ENCODE assay signal across 26 cellular contexts in the genomic region with DNA sequence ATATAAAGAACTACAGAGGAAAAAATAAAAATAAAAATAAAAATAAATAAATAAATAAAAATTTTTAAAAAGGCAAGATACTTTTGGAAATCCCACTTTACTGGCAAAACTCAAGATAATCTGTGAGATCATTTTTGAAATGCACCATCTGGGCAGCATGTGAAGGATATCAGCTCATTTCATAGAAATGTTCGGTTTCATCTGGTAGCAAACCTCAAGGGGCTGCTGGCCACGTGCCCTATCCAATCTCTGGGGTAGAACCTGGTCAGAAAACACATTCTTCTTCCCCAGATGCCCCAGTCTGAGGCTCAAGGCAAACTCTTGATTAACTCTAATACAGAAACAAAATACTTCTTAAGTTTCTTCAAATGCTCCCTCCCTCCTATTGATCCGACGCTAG.
A peak's percentile ranks its signal among the peaks of the same experiment; 100 is the strongest.
DNase-seq lines count a peak whose midpoint lies in the region; TF ChIP-seq lines count a peak whose summit lies in the region.
"Had no signal": no experiment of that assay in that cellular context is flagged by ENCODE, and none has a peak within 500 bp of the region (broad histone marks: within the 10 kb centered on the region; RNA-seq: fewer than 3 reads in every experiment).

No MANE protein-coding gene starts in this region.

- no peaks in the 10 kb centered on the region for H3K9me3 ChIP-seq in Loucy (ENCODE audit: insufficient read depth, low read depth, low read length)
- no peaks in the 10 kb centered on the region for H3K9me3 ChIP-seq in testis
- no peaks in the 10 kb centered on the region for H3K9me3 ChIP-seq in neuronal stem cell (replicated peaks in 1 of 2; ENCODE audit: control insufficient read depth in 2 of 2, insufficient read depth in 1 of 2, low read depth in 1 of 2, low read length in 2 of 2)
- H3K9me3 ChIP-seq: BE2C, upper lobe of right lung had no signal

- peaks cover 44% of the 10 kb centered on the region for H3K4me1 ChIP-seq in Loucy (ENCODE audit: insufficient read depth, low read length, poor library complexity, severe bottlenecking)
- peaks cover 4% of the 10 kb centered on the region for H3K4me1 ChIP-seq in mesendoderm (ENCODE audit: control insufficient read depth, low read depth, low read length)
- H3K4me1 ChIP-seq in testis, result no peaks in the 10 kb centered on the region
- peaks cover 1 to 13% of the 10 kb centered on the region in 2 donors for H3K4me1 ChIP-seq in neuronal stem cell (ENCODE audit: control insufficient read depth in 2 of 2, insufficient read depth in 1 of 2, low read depth in 1 of 2, low read length in 2 of 2)
- H3K4me1 ChIP-seq: BE2C, upper lobe of right lung had no signal

- WGBS in mesendoderm (ENCODE audit: extremely low coverage, insufficient coverage, low lambda C conversion rate), result no CpG with 5 or more reads among the region's 4 CpGs
- WGBS in testis, 2 donors, result 73 to 78% methylated on average over 4 of the region's 4 CpGs
- no CpG with 5 or more reads among the region's 4 CpGs for WGBS in neuronal stem cell (ENCODE audit: extremely low coverage in 2 of 2, insufficient read length in 2 of 2, insufficient replicate concordance in 1 of 2), 2 donors

- no peaks in the 10 kb centered on the region for H3K9me2 ChIP-seq in Loucy (replicated peaks; ENCODE audit: low read depth, low read length)

- peak; percentile 72 for DNase-seq in AG10803 (ENCODE audit: low read depth)
- DNase-seq in chondrocyte (ENCODE audit: low spot score), result no peak
- no peak for DNase-seq in mesendoderm
- DNase-seq in GF-D8 (lab: John Stamatoyannopoulos, UW), result no peak
- no peak for DNase-seq in activated effector memory CD4-positive, alpha-beta T cell treated with anti-CD3 and anti-CD28 coated beads, Interleukin-2, amount 50 U/mL, for 16 hours
- DNase-seq in testis, result no peak
- DNase-seq in neuronal stem cell (ENCODE audit: low spot score), result no peak
- DNase-seq: activated B cell treated with CpG ODN at 0.5 μM for 24 hours; activated CD8-positive, alpha-beta memory T cell treated with anti-CD3 and anti-CD28 coated beads, Interleukin-2, amount 10 ng/mL, durations not matched to agents 7 days and 5 days; activated naive CD4-positive, alpha-beta T cell treated with Interleukin-2 at 50 U/mL for 16 hours; activated T-cell treated with anti-CD3 and anti-CD28 coated beads, Interleukin-2, amount 50 U/mL, for 48 hours; BE2C; CD8-positive, alpha-beta memory T cell; foreskin melanocyte; KG1; NCI-H1436 treated with DMSO at 0.1 percent for 48 hours; pancreas; retina; SW 1271; T1000; upper lobe of right lung had no signal

- H2BK120ac ChIP-seq in mesendoderm (ENCODE audit: low read depth, low read length), result no peak overlapping the region
- H2BK120ac ChIP-seq in neuronal stem cell (ENCODE audit: low read depth, low read length), result no peak overlapping the region

- no peaks in the 10 kb centered on the region for H3K36me3 ChIP-seq in Loucy (ENCODE audit: insufficient read depth, low read length)
- H3K36me3 ChIP-seq in mesendoderm (ENCODE audit: control insufficient read depth, insufficient read depth, low read length), result no peaks in the 10 kb centered on the region
- no peaks in the 10 kb centered on the region for H3K36me3 ChIP-seq in testis (ENCODE audit: low read depth, missing control alignments)
- no peaks in the 10 kb centered on the region for H3K36me3 ChIP-seq in neuronal stem cell (replicated peaks in 1 of 2; ENCODE audit: control insufficient read depth in 2 of 2, insufficient read depth in 2 of 2, low read length in 2 of 2)
- H3K36me3 ChIP-seq: BE2C, pancreas, upper lobe of right lung had no signal

- no peak overlapping the region for H3K23ac ChIP-seq in mesendoderm (ENCODE audit: low read length)
- no peak overlapping the region for H3K23ac ChIP-seq in neuronal stem cell (ENCODE audit: low read depth, low read length, poor library complexity)

- no peak overlapping the region for H2BK12ac ChIP-seq in neuronal stem cell (ENCODE audit: low read length)

- H3K27ac Mint-ChIP-seq in chondrocyte (ENCODE audit: unreplicated experiment), result peak overlapping the region; percentile 80
- H3K27ac Mint-ChIP-seq: activated B cell treated with CpG ODN at 0.5 μM for 24 hours; activated CD8-positive, alpha-beta memory T cell treated with anti-CD3 and anti-CD28 coated beads, Interleukin-2, amount 10 ng/mL, durations not matched to agents 7 days and 5 days; mesothelial cell of epicardium had no signal

- H3K9ac ChIP-seq in Loucy (ENCODE audit: low read depth, low read length, poor library complexity, severe bottlenecking), result peak overlapping the region; percentile 28
- no peak overlapping the region for H3K9ac ChIP-seq in mesendoderm (ENCODE audit: low read length)
- H3K9ac ChIP-seq in neuronal stem cell (ENCODE audit: low read depth, low read length, poor library complexity), result no peak overlapping the region

- H3K4me3 ChIP-seq in AG10803 (ENCODE audit: low read length), result no peak overlapping the region
- no peak overlapping the region for H3K4me3 ChIP-seq in Loucy (ENCODE audit: low read length, poor library complexity, severe bottlenecking)
- no peak overlapping the region for H3K4me3 ChIP-seq in mesendoderm (ENCODE audit: low read length)
- H3K4me3 ChIP-seq in testis, result no peak overlapping the region
- H3K4me3 ChIP-seq in neuronal stem cell (ENCODE audit: low read length in 2 of 2), result no peak overlapping the region
- H3K4me3 ChIP-seq: hepatocyte, pancreas, upper lobe of right lung had no signal

- no peak overlapping the region for H3K4ac ChIP-seq in mesendoderm (ENCODE audit: low read depth, low read length)
- no peak overlapping the region for H3K4ac ChIP-seq in neuronal stem cell (ENCODE audit: low read length)

- peaks cover 73% of the 10 kb centered on the region for H3K4me1 Mint-ChIP-seq in chondrocyte (ENCODE audit: low read depth)
- H3K4me1 Mint-ChIP-seq: activated B cell treated with CpG ODN at 0.5 μM for 24 hours; activated CD8-positive, alpha-beta memory T cell treated with anti-CD3 and anti-CD28 coated beads, Interleukin-2, amount 10 ng/mL, durations not matched to agents 7 days and 5 days; mesothelial cell of epicardium had no signal

- peak overlapping the region; percentile 75 for H3K18ac ChIP-seq in mesendoderm (ENCODE audit: low read length)
- no peak overlapping the region for H3K18ac ChIP-seq in neuronal stem cell (ENCODE audit: low read length)

- H2AK5ac ChIP-seq in mesendoderm (ENCODE audit: low read length) (no peak overlapping the region), neuronal stem cell (ENCODE audit: low read depth, low read length) (no peak overlapping the region)

- H3K27me3 ChIP-seq in Loucy (ENCODE audit: insufficient read depth, low read length, poor library complexity, severe bottlenecking) (no peaks in the 10 kb centered on the region), mesendoderm (ENCODE audit: insufficient read depth, low read length, poor library complexity) (no peaks in the 10 kb centered on the region), testis (no peaks in the 10 kb centered on the region), neuronal stem cell (ENCODE audit: control insufficient read depth in 3 of 3, insufficient read depth in 3 of 3, low read depth in 1 of 3, low read length in 3 of 3) (no peaks in the 10 kb centered on the region)
- H3K27me3 ChIP-seq: BE2C, hepatocyte, pancreas, upper lobe of right lung had no signal

- H2BK15ac ChIP-seq in mesendoderm (replicated peaks; ENCODE audit: low read depth) (no peak overlapping the region), neuronal stem cell (ENCODE audit: low read length) (no peak overlapping the region)

- H3K79me1 ChIP-seq in mesendoderm (ENCODE audit: low read length) (no peaks in the 10 kb centered on the region), neuronal stem cell (ENCODE audit: low read depth, low read length) (no peaks in the 10 kb centered on the region)

- H4K20me1 ChIP-seq in Loucy (ENCODE audit: insufficient read depth, low read length, poor library complexity, severe bottlenecking), result no peaks in the 10 kb centered on the region

- peak overlapping the region; percentile 60 for H2AFZ ChIP-seq in Loucy (ENCODE audit: low read length)
- no peak overlapping the region for H2AFZ ChIP-seq in neuronal stem cell (ENCODE audit: low read length)
- H2AFZ ChIP-seq: hepatocyte had no signal

- intact Hi-C loops in testis (cut with DNase I; ENCODE audit: low total_unique reads), result no loop called here

- no peak for TF ChIP-seq POLR2A in testis (IDR thresholded peaks at IDR 0.05)

- H3K79me2 ChIP-seq in Loucy (ENCODE audit: insufficient read depth, low read length), result no peaks in the 10 kb centered on the region
- no peaks in the 10 kb centered on the region for H3K79me2 ChIP-seq in mesendoderm (ENCODE audit: control insufficient read depth, insufficient read depth, low read length)
- H3K79me2 ChIP-seq: hepatocyte had no signal

- H3K14ac ChIP-seq in neuronal stem cell (ENCODE audit: low read length), result no peak overlapping the region

- no peak overlapping the region for H3K4me3 Mint-ChIP-seq in chondrocyte (ENCODE audit: unreplicated experiment)
- H3K4me3 Mint-ChIP-seq: activated B cell treated with CpG ODN at 0.5 μM for 24 hours; activated CD8-positive, alpha-beta memory T cell treated with anti-CD3 and anti-CD28 coated beads, Interleukin-2, amount 10 ng/mL, durations not matched to agents 7 days and 5 days; brain; mesothelial cell of epicardium had no signal

- H2BK5ac ChIP-seq in mesendoderm (ENCODE audit: low read length), result no peak overlapping the region
- no peak overlapping the region for H2BK5ac ChIP-seq in neuronal stem cell (ENCODE audit: low read length)

- no peak overlapping the region for H4K8ac ChIP-seq in mesendoderm (ENCODE audit: low read depth, low read length)
- H4K8ac ChIP-seq in neuronal stem cell (ENCODE audit: low read depth, low read length), result no peak overlapping the region

- H3K36me3 Mint-ChIP-seq in chondrocyte (ENCODE audit: low read depth), result no peaks in the 10 kb centered on the region
- H3K36me3 Mint-ChIP-seq: activated CD8-positive, alpha-beta memory T cell treated with anti-CD3 and anti-CD28 coated beads, Interleukin-2, amount 10 ng/mL, durations not matched to agents 7 days and 5 days; brain; CD8-positive, alpha-beta memory T cell; mesothelial cell of epicardium; natural killer cell treated with Interleukin-12 subunit alpha and Interleukin-12 subunit beta and Interleukin-15 and Interleukin-18, amount 100 ng/mL, for 72 hours had no signal

- H3F3A ChIP-seq in Loucy (ENCODE audit: low read depth), result no peaks in the 10 kb centered on the region

- H3K27ac ChIP-seq in mesendoderm (ENCODE audit: low read depth, low read length) (no peak overlapping the region), testis (no peak overlapping the region), neuronal stem cell (replicated peaks; ENCODE audit: low read length) (no peak overlapping the region)
- H3K27ac ChIP-seq: hepatocyte had no signal

- H3K56ac ChIP-seq in mesendoderm (ENCODE audit: low read length), result no peak overlapping the region

- TF ChIP-seq CTCF in AG10803 (conservative IDR thresholded peaks at IDR 0.05; ENCODE audit: low read length) (no peak), Loucy (conservative IDR thresholded peaks at IDR 0.05; ENCODE audit: low read length) (no peak), chondrocyte (IDR thresholded peaks at IDR 0.05) (no peak), testis (IDR thresholded peaks at IDR 0.05) (no peak)

- H3K9me3 Mint-ChIP-seq in chondrocyte (ENCODE audit: low read depth), result peaks cover 4% of the 10 kb centered on the region
- H3K9me3 Mint-ChIP-seq: activated B cell treated with CpG ODN at 0.5 μM for 24 hours; brain; natural killer cell treated with Interleukin-12 subunit alpha and Interleukin-12 subunit beta and Interleukin-15 and Interleukin-18, amount 100 ng/mL, for 72 hours had no signal

- H3K4me2 ChIP-seq in Loucy (ENCODE audit: low read depth, low read length, poor library complexity, severe bottlenecking) (peak overlapping the region; percentile 33), mesendoderm (ENCODE audit: low read length) (no peak overlapping the region), neuronal stem cell (ENCODE audit: insufficient read depth, low read length, poor library complexity, severe bottlenecking) (no peak overlapping the region)
- H3K4me2 ChIP-seq: hepatocyte had no signal

- H3K27me3 Mint-ChIP-seq in chondrocyte (ENCODE audit: low read depth), result no peaks in the 10 kb centered on the region
- H3K27me3 Mint-ChIP-seq: activated CD8-positive, alpha-beta memory T cell treated with anti-CD3 and anti-CD28 coated beads, Interleukin-2, amount 10 ng/mL, durations not matched to agents 7 days and 5 days had no signal

- no peak overlapping the region for H4K91ac ChIP-seq in neuronal stem cell (ENCODE audit: low read depth, low read length, poor library complexity)

- no peak overlapping the region for H4K5ac ChIP-seq in mesendoderm (ENCODE audit: low read length)
